ENCODE assay signal across 8 cellular contexts in the genomic region with DNA sequence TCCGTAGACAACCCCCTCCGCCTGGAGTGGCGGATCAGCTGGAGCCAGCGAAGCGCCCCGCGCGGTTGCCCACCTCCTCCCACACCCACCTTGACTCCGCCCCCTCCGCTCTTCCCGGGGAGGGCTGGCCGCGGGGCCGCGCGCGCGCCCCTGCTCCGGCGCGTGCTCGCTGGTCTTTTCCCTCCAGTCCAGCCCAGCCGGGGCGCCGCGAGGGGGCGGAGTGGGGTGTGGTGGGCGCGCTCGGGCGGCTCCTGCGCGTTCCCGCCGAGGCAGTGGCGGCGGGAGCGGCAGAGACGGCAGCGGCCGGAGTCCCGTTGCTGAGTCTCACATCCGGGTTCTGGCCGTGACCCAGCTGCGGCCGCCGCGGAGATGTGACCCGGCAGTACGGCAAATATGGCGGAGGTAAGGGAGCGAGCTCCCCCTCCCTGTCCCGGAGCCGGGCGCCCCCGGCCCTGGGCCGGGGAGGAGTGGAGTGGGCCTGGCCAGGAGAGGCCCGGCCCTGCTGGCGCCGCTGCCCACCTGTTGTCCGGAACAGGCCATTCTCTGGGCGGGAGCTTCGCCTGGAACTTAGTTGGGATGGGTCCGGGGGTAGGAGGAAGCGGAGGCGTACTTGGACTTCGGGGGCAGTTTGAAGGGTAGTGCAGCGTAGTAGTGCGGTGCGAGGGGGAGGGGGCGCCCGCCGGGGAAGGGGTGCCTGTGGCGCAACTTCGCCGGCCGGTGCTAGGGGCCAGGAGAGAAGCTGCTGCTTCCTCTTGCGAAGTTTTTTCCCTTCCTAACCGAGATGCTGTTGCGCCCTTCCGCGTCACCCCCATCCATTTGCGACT. TPM values are rescaled to one million over a fixed set of nuclear protein-coding genes. Genes with fewer than 3 reads are reported as not detected.
DNase-seq lines count a peak whose midpoint lies in the region; ATAC-seq and TF ChIP-seq lines count a peak whose summit lies in the region.

No MANE protein-coding gene starts in this region.

- H3K27ac ChIP-seq in foreskin keratinocyte, result peak overlapping the region; percentile 83
- H3K27ac ChIP-seq in stomach smooth muscle (ENCODE audit: low read length), result peak overlapping the region; percentile 79

- H3K27me3 ChIP-seq in MG63 (no peaks in the 10 kb centered on the region), foreskin keratinocyte (no peaks in the 10 kb centered on the region), neuron (ENCODE audit: insufficient read depth, low read length) (no peaks in the 10 kb centered on the region), stomach smooth muscle (ENCODE audit: control insufficient read depth in 1 of 2, insufficient read depth in 2 of 2, low read length in 2 of 2) (no peaks in the 10 kb centered on the region)

- DNase-seq in GM03348 (ENCODE audit: low spot score) (peak; percentile 97), HCEC 1CT (peak; percentile 96), MG63 (peak; percentile 96), SHP77 treated with DMSO at 0.1 percent for 48 hours (lab: John Stamatoyannopoulos, UW) (peak; percentile 96), foreskin keratinocyte (peak; percentile 70 to 86)
- DNase-seq in activated naive CD4-positive, alpha-beta T cell (lab: John Stamatoyannopoulos, UW), result peak; percentile 63 to 93 (median 80)

- H3K36me3 ChIP-seq in MG63, result peaks cover 5% of the 10 kb centered on the region
- no peaks in the 10 kb centered on the region for H3K36me3 ChIP-seq in neuron (ENCODE audit: insufficient read depth, low read length)
- H3K36me3 ChIP-seq in stomach smooth muscle (ENCODE audit: control insufficient read depth in 2 of 2, insufficient read depth in 2 of 2, low read length in 2 of 2), result no peaks in the 10 kb centered on the region

- peak; percentile 63 for ATAC-seq in foreskin keratinocyte

- H3K9ac ChIP-seq in stomach smooth muscle (ENCODE audit: low read length in 2 of 2), result peak overlapping the region; percentile 88 to 92

- peaks cover 53% of the 10 kb centered on the region for H3K4me1 ChIP-seq in foreskin keratinocyte
- H3K4me1 ChIP-seq in neuron (ENCODE audit: insufficient read depth, low read length), result peaks cover 45% of the 10 kb centered on the region
- peaks cover 4% of the 10 kb centered on the region for H3K4me1 ChIP-seq in stomach smooth muscle (ENCODE audit: control insufficient read depth, insufficient read depth, low read length)

- H3K9me3 ChIP-seq in MG63, result no peaks in the 10 kb centered on the region
- no peaks in the 10 kb centered on the region for H3K9me3 ChIP-seq in neuron (ENCODE audit: low read length)
- no peaks in the 10 kb centered on the region for H3K9me3 ChIP-seq in stomach smooth muscle (ENCODE audit: control insufficient read depth in 2 of 2, low read length in 2 of 2)

- peak overlapping the region; percentile 8 for H2AFZ ChIP-seq in neuron (ENCODE audit: low read depth, low read length)

- TF ChIP-seq CTCF in foreskin keratinocyte (conservative IDR thresholded peaks at IDR 0.05), result peak; percentile 60

- peak overlapping the region; percentile 79 for H3K4me3 ChIP-seq in MG63
- H3K4me3 ChIP-seq in neuron (ENCODE audit: low read length), result peak overlapping the region; percentile 97
- H3K4me3 ChIP-seq in stomach smooth muscle (ENCODE audit: low read length in 2 of 2), result peak overlapping the region; percentile 83 to 89

RNA-seq across cellular contexts. Expression of gene MIER1, which starts 5.4 kb away (rescaled TPM):
- total RNA-seq in MG63 (2014; rRNA removed; shearing (Covaris generic); ENCODE audit: low replicate concordance), result 11.3 and 20.6 TPM in 2 replicates
- total RNA-seq in foreskin keratinocyte, result 30.9 and 31.7 TPM in 2 replicates
- polyA plus RNA-seq in foreskin keratinocyte, result 8.5 and 10.0 TPM in 2 replicates

RNA-seq across cellular contexts. Expression of gene DNAI4, which starts 5.6 kb away (rescaled TPM):
- 0.10 TPM in 1 of 2 replicates, not detected in the other for total RNA-seq in MG63 (2014; rRNA removed; shearing (Covaris generic); ENCODE audit: low replicate concordance)
- total RNA-seq in foreskin keratinocyte, result 2.1 and 2.2 TPM in 2 replicates
- polyA plus RNA-seq in foreskin keratinocyte, result 0.70 and 1.3 TPM in 2 replicates

Comparison
In these comparisons a context has a peak if more than half of its experiments do, and no peak if none do; other contexts are left out.
1. Peak in every context shown above with its lines: DNase-seq, ATAC-seq, H3K4me3 ChIP-seq and H3K27ac ChIP-seq.